In genomic region chrX:1673337-1673736, GRCh38 we compare ENCODE assay signal across 9 cellular contexts.
A peak's percentile ranks its signal among the peaks of the same experiment; 100 is the strongest.
DNase-seq lines count a peak whose midpoint lies in the region; ATAC-seq and TF ChIP-seq lines count a peak whose summit lies in the region.
"Had no signal": no experiment of that assay in that cellular context is flagged by ENCODE, and none has a peak within 500 bp of the region (broad histone marks: within the 10 kb centered on the region; RNA-seq: fewer than 3 reads in every experiment).

No MANE protein-coding gene starts in this region.

- DNase-seq in CMK (ENCODE audit: low read depth) (peak; percentile 35), WERI-Rb-1 (peak; percentile 28), fibroblast of mammary gland (ENCODE audit: low read depth) (peak; percentile 17)
- peak in 2 of 3 experiments; percentile 31 to 37 for DNase-seq in stimulated activated CD4-positive, alpha-beta T cell treated with anti-CD3 and anti-CD28 coated beads, TNF-alpha, amount 100 ng/mL, for 24 hours (ENCODE audit: low read depth in 3 of 3)

- H3K36me3 ChIP-seq in HEK293 (ENCODE audit: control insufficient read depth in 2 of 2, insufficient read depth in 1 of 2, low read length in 2 of 2) (no peaks in the 10 kb centered on the region), WERI-Rb-1 (no peaks in the 10 kb centered on the region; the same call in 1 of the 2 replicates)

- no peaks in the 10 kb centered on the region for H3K4me1 ChIP-seq in HEK293 (ENCODE audit: control insufficient read depth, insufficient read depth, low read length)

- POLR2A ChIA-PET in HEK293 (lab: Yijun Ruan, JAX) = no interaction called here

- H3K27me3 ChIP-seq in WERI-Rb-1 (ENCODE audit: insufficient read depth, low read depth, severe bottlenecking) = no peaks in the 10 kb centered on the region

- TF ChIP-seq CTCF in HEK293 (tag by site-specific recombination; IDR thresholded peaks at IDR 0.05) = no peak
- TF ChIP-seq CTCF in WERI-Rb-1 (IDR thresholded peaks at IDR 0.05; ENCODE audit: low read depth, low read length) = peak; percentile 72
- peak; percentile 53 for TF ChIP-seq CTCF in fibroblast of mammary gland (conservative IDR thresholded peaks at IDR 0.05; ENCODE audit: control insufficient read depth, insufficient read depth, low read depth, low read length)

- no peak overlapping the region for H3K27ac ChIP-seq in HEK293 (ENCODE audit: extremely low read depth, low read depth, low read length)
- no peak overlapping the region for H3K27ac ChIP-seq in WERI-Rb-1
- H3K27ac ChIP-seq: SK-N-MC had no signal

- CTCF ChIA-PET in HEK293 (lab: Yijun Ruan, JAX) = no interaction called here

- no peaks in the 10 kb centered on the region for H3K9me3 ChIP-seq in HEK293 (ENCODE audit: control insufficient read depth, insufficient read depth, low read depth, low read length)
- H3K9me3 ChIP-seq in WERI-Rb-1 (ENCODE audit: severe bottlenecking) = no peaks in the 10 kb centered on the region

- ATAC-seq in HG02642 (IDR thresholded peaks at IDR 0.05; ENCODE audit: poor library complexity, unreplicated experiment) (no peak), GM19324 (IDR thresholded peaks at IDR 0.05; ENCODE audit: low FRiP score, unreplicated experiment) (no peak), GM18517 (IDR thresholded peaks at IDR 0.05; ENCODE audit: unreplicated experiment) (no peak)

- H3K4me3 ChIP-seq in HEK293 (ENCODE audit: low read depth, low read length) (no peak overlapping the region), WERI-Rb-1 (ENCODE audit: low read depth, low read length) (no peak overlapping the region), fibroblast of mammary gland (ENCODE audit: control insufficient read depth, low read depth, low read length) (no peak overlapping the region)
- H3K4me3 ChIP-seq: SK-N-MC had no signal

TF ChIP-seq in HEK293, 187 proteins besides CTCF, POLR2A, EP300 and RAD21:
- TF ChIP-seq ZNF184 (tag by site-specific recombination; IDR thresholded peaks at IDR 0.05) (no peak), ZNF580 (tag by site-specific recombination; IDR thresholded peaks at IDR 0.05) (0 out of 2 replicates have a peak, but pooled peaks have one; percentile 10), ZNF121 (tag by site-specific recombination; IDR thresholded peaks at IDR 0.05) (0 out of 2 replicates have a peak, but pooled peaks have one; percentile 33), ZNF10 (tag by site-specific recombination; IDR thresholded peaks at IDR 0.05) (peak; percentile 99)
TF ChIP-seq in HEK293: peak in this region for 3.
